In the genomic region with DNA sequence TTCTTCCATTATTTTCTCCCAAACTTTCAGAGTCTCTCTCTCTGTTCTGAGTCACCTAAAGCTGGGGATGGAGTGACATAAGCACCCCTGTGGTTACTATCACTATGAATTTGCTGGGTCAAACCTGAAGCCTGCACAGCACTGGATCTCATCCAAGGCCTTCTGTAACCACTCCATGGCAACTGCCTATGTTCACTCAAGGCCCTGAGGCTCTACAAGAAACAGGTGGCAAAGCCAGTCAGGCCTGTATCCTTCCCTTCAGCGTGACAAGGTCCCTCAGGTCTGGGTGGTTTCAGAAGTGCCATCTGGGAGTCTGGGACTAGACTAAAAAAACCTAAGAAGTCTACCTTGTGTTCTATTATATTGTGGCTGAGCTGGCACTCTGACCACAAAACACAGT, we compare ENCODE assay signal across 14 cellular contexts.
DNase-seq lines count a peak whose midpoint lies in the region; ATAC-seq and TF ChIP-seq lines count a peak whose summit lies in the region.
"Had no signal": no experiment of that assay in that cellular context is flagged by ENCODE, and none has a peak within 500 bp of the region (broad histone marks: within the 10 kb centered on the region; RNA-seq: fewer than 3 reads in every experiment).

No MANE protein-coding gene starts in this region.

- H3K9ac ChIP-seq in BLaER1 (no peak overlapping the region), MM.1S (ENCODE audit: low read length) (no peak overlapping the region)

- no peaks in the 10 kb centered on the region for H4K20me1 ChIP-seq in BLaER1
- H4K20me1 ChIP-seq in MM.1S (ENCODE audit: insufficient read depth, low read length), result no peaks in the 10 kb centered on the region

- no peak for ATAC-seq in GM21737 (IDR thresholded peaks at IDR 0.05; ENCODE audit: unreplicated experiment)
- no peak for ATAC-seq in HG03457 (IDR thresholded peaks at IDR 0.05; ENCODE audit: unreplicated experiment)
- ATAC-seq in HG03469 (IDR thresholded peaks at IDR 0.05; ENCODE audit: unreplicated experiment), result no peak
- ATAC-seq: A549 had no signal

- H2AFZ ChIP-seq in MM.1S (ENCODE audit: low read length), result no peak overlapping the region

- H3F3A ChIP-seq in MM.1S (ENCODE audit: insufficient read depth, low read length), result no peaks in the 10 kb centered on the region

- no peaks in the 10 kb centered on the region for H3K36me3 Mint-ChIP-seq in osteocyte (ENCODE audit: unreplicated experiment)
- H3K36me3 Mint-ChIP-seq: CD4-positive, CD25-positive, alpha-beta regulatory T cell had no signal

- H3K9me2 ChIP-seq in MM.1S (replicated peaks; ENCODE audit: insufficient read depth, low read length), result no peaks in the 10 kb centered on the region

- H3K79me2 ChIP-seq in MM.1S (ENCODE audit: low read length), result no peaks in the 10 kb centered on the region

- H3K27me3 ChIP-seq in BLaER1 (no peaks in the 10 kb centered on the region), MM.1S (replicated peaks; ENCODE audit: insufficient read depth, low read length) (no peaks in the 10 kb centered on the region)

- H3K36me3 ChIP-seq in BLaER1 (no peaks in the 10 kb centered on the region), MM.1S (replicated peaks; ENCODE audit: insufficient read depth, low read length) (no peaks in the 10 kb centered on the region)
- H3K36me3 ChIP-seq: HAP-1 had no signal

- H3K4me3 ChIP-seq in BLaER1 (no peak overlapping the region), MM.1S (ENCODE audit: low read length) (no peak overlapping the region)
- H3K4me3 ChIP-seq: A549, HAP-1 had no signal

- no peak for TF ChIP-seq CTCF in 22Rv1 (IDR thresholded peaks at IDR 0.05)
- no peak for TF ChIP-seq CTCF in MM.1S (IDR thresholded peaks at IDR 0.05; ENCODE audit: low read length)
- no peak for TF ChIP-seq CTCF in osteocyte (IDR thresholded peaks at IDR 0.05)

- H3K4me2 ChIP-seq in BLaER1 (peak overlapping the region; percentile 50), MM.1S (ENCODE audit: low read depth, low read length) (no peak overlapping the region)
- H3K4me2 ChIP-seq: A549 had no signal

- peak overlapping the region; percentile 67 for H3K27ac ChIP-seq in 22Rv1
- no peak overlapping the region for H3K27ac ChIP-seq in BLaER1
- H3K27ac ChIP-seq in MM.1S (ENCODE audit: low read length), result no peak overlapping the region
- H3K27ac ChIP-seq: A549, HL-60 had no signal

- H3K4me1 ChIP-seq in BLaER1 (peaks cover 19% of the 10 kb centered on the region), MM.1S (ENCODE audit: low read length) (peaks cover 11% of the 10 kb centered on the region)
- H3K4me1 ChIP-seq: A549, HAP-1 had no signal

- no peak overlapping the region for H3K4me3 Mint-ChIP-seq in osteocyte (ENCODE audit: unreplicated experiment)
- H3K4me3 Mint-ChIP-seq: CD4-positive, CD25-positive, alpha-beta regulatory T cell had no signal

- H3K27ac Mint-ChIP-seq in osteocyte (ENCODE audit: unreplicated experiment), result no peak overlapping the region
- H3K27ac Mint-ChIP-seq: CD4-positive, CD25-positive, alpha-beta regulatory T cell had no signal

- DNase-seq in MM.1S (peak; percentile 43), RPMI8226 (peak; percentile 32), osteocyte (ENCODE audit: extremely low spot score, unreplicated experiment) (no peak)
- DNase-seq: CD4-positive, CD25-positive, alpha-beta regulatory T cell; DMS79 treated with DMSO at 0.1 percent for 48 hours; EL had no signal

- peaks cover 23% of the 10 kb centered on the region for H3K9me3 Mint-ChIP-seq in osteocyte (ENCODE audit: unreplicated experiment)

- H3K9me3 ChIP-seq in BLaER1 (peaks cover 14% of the 10 kb centered on the region), MM.1S (replicated peaks; ENCODE audit: insufficient read depth, low read length) (no peaks in the 10 kb centered on the region)
- H3K9me3 ChIP-seq: A549, HAP-1 had no signal

- H3K27me3 Mint-ChIP-seq in osteocyte (ENCODE audit: unreplicated experiment), result peaks cover 14% of the 10 kb centered on the region
- H3K27me3 Mint-ChIP-seq: CD4-positive, CD25-positive, alpha-beta regulatory T cell had no signal

- no peaks in the 10 kb centered on the region for H3K4me1 Mint-ChIP-seq in osteocyte (ENCODE audit: unreplicated experiment)
- H3K4me1 Mint-ChIP-seq: CD4-positive, CD25-positive, alpha-beta regulatory T cell had no signal
